Comparison of ENCODE assay signal across 15 cellular contexts in genomic region chr20:19770375-19770774, GRCh38. TPM values are rescaled to one million over a fixed set of nuclear protein-coding genes. Genes with fewer than 3 reads are reported as not detected.
DNase-seq lines count a peak whose midpoint lies in the region; ATAC-seq and TF ChIP-seq lines count a peak whose summit lies in the region.
"Had no signal": no experiment of that assay in that cellular context is flagged by ENCODE, and none has a peak within 500 bp of the region (broad histone marks: within the 10 kb centered on the region; RNA-seq: fewer than 3 reads in every experiment).

No MANE protein-coding gene starts in this region.

- H3K4me1 Mint-ChIP-seq in GM23338: peaks cover 34% of the 10 kb centered on the region
- H3K4me1 Mint-ChIP-seq in neural crest cell: peaks cover 30% of the 10 kb centered on the region
- no peaks in the 10 kb centered on the region for H3K4me1 Mint-ChIP-seq in CD4-positive, alpha-beta T cell (ENCODE audit: low read depth)

- DNase-seq in GM23338 (ENCODE audit: low spot score) (peak; percentile 25), RPMI7951 (ENCODE audit: low read depth) (peak; percentile 17), iPS-NIHi11 (ENCODE audit: low spot score) (peak; percentile 23), neural crest cell (ENCODE audit: low read depth, low spot score) (no peak), putamen (ENCODE audit: low spot score) (no peak)
- DNase-seq in CD4-positive, alpha-beta T cell: no peak
- DNase-seq: NCI-H1105 treated with DMSO at 0.1 percent for 48 hours, NCI-H187, NCI-H446 treated with DMSO at 0.1 percent for 48 hours, NCI-H748 treated with DMSO at 0.1 percent for 48 hours, PC-9 had no signal

- no peaks in the 10 kb centered on the region for H3K9me3 ChIP-seq in CD4-positive, alpha-beta T cell (ENCODE audit: control insufficient read depth, low read length)
- H3K9me3 ChIP-seq: HAP-1 had no signal

- H3K27me3 Mint-ChIP-seq in GM23338 (ENCODE audit: insufficient read depth, low read depth, poor library complexity): peaks cover 5% of the 10 kb centered on the region
- H3K27me3 Mint-ChIP-seq in neural crest cell (ENCODE audit: low read depth): no peaks in the 10 kb centered on the region
- H3K27me3 Mint-ChIP-seq in CD4-positive, alpha-beta T cell: peaks cover 27% of the 10 kb centered on the region

- no peaks in the 10 kb centered on the region for H4K20me1 ChIP-seq in GM23338 (replicated peaks; ENCODE audit: insufficient read depth)

- H3K36me3 Mint-ChIP-seq in GM23338 (ENCODE audit: low read depth) (no peaks in the 10 kb centered on the region), neural crest cell (ENCODE audit: low read depth) (no peaks in the 10 kb centered on the region)
- no peaks in the 10 kb centered on the region for H3K36me3 Mint-ChIP-seq in CD4-positive, alpha-beta T cell (ENCODE audit: low read depth)
- H3K36me3 Mint-ChIP-seq: IgD-negative memory B cell had no signal

- TF ChIP-seq CTCF in GM23338 (conservative IDR thresholded peaks at IDR 0.05; ENCODE audit: low read depth in 2 of 2) (no peak), neural crest cell (conservative IDR thresholded peaks at IDR 0.05) (no peak)
- TF ChIP-seq CTCF in CD4-positive, alpha-beta T cell (IDR thresholded peaks at IDR 0.05): no peak

- no peaks in the 10 kb centered on the region for H3K9me2 ChIP-seq in GM23338 (ENCODE audit: insufficient read depth)

- no peaks in the 10 kb centered on the region for H3F3A ChIP-seq in GM23338 (replicated peaks; ENCODE audit: low read depth)

- peak overlapping the region; percentile 55; the same call in 1 of the 2 replicates for H3K27ac Mint-ChIP-seq in GM23338
- H3K27ac Mint-ChIP-seq in neural crest cell (ENCODE audit: unreplicated experiment): peak overlapping the region; percentile 68
- H3K27ac Mint-ChIP-seq in CD4-positive, alpha-beta T cell: no peak overlapping the region
- H3K27ac Mint-ChIP-seq: IgD-negative memory B cell had no signal

- H3K4me3 ChIP-seq in GM23338: no peak overlapping the region
- H3K4me3 ChIP-seq: HAP-1, PC-9 had no signal

- H3K79me2 ChIP-seq in GM23338 (replicated peaks; ENCODE audit: insufficient read depth): no peaks in the 10 kb centered on the region

- intact Hi-C loops in CD4-positive, alpha-beta T cell (cut with DNase I, micrococcal nuclease): no loop called here

- POLR2A ChIA-PET in CD4-positive, alpha-beta T cell (lab: Charles Lee): no interaction called here

- H3K27ac ChIP-seq in GM23338 (ENCODE audit: low read depth): no peak overlapping the region
- H3K27ac ChIP-seq in CD4-positive, alpha-beta T cell (ENCODE audit: low read depth, low read length): no peak overlapping the region
- H3K27ac ChIP-seq: C4-2B, PC-9 had no signal

- H3K27me3 ChIP-seq in GM23338 (ENCODE audit: insufficient read depth): no peaks in the 10 kb centered on the region
- peaks cover 4% of the 10 kb centered on the region for H3K27me3 ChIP-seq in CD4-positive, alpha-beta T cell (ENCODE audit: control insufficient read depth, insufficient read depth, low read length)

- H3K9me3 Mint-ChIP-seq in GM23338 (no peaks in the 10 kb centered on the region), neural crest cell (no peaks in the 10 kb centered on the region)
- no peaks in the 10 kb centered on the region for H3K9me3 Mint-ChIP-seq in CD4-positive, alpha-beta T cell
- H3K9me3 Mint-ChIP-seq: IgD-negative memory B cell had no signal

- H3K4me2 ChIP-seq in GM23338: no peak overlapping the region
- H3K4me2 ChIP-seq: PC-9 had no signal

- CTCF ChIA-PET in CD4-positive, alpha-beta T cell (lab: Charles Lee): no interaction called here

- peak overlapping the region; percentile 92; the same call in 1 of the 2 replicates for H2AFZ ChIP-seq in GM23338
- H2AFZ ChIP-seq: PC-9 had no signal

- no peaks in the 10 kb centered on the region for H3K36me3 ChIP-seq in GM23338 (ENCODE audit: insufficient read depth)
- H3K36me3 ChIP-seq: HAP-1 had no signal

- ATAC-seq in GM23338: peak; percentile 54
- no peak for ATAC-seq in HG03045 (IDR thresholded peaks at IDR 0.05; ENCODE audit: unreplicated experiment)
- ATAC-seq in CD4-positive, alpha-beta T cell (ENCODE audit: poor library complexity): no peak

- no peaks in the 10 kb centered on the region; the same call in 1 of the 2 replicates for H3K4me1 ChIP-seq in GM23338 (ENCODE audit: insufficient read depth)

- H3K4me3 Mint-ChIP-seq in GM23338 (no peak overlapping the region), neural crest cell (no peak overlapping the region)
- no peak overlapping the region for H3K4me3 Mint-ChIP-seq in CD4-positive, alpha-beta T cell
- H3K4me3 Mint-ChIP-seq: IgD-negative memory B cell had no signal

TF ChIP-seq in GM23338, 12 proteins besides CTCF, POLR2A, EP300 and RAD21 (continues in another document):
- TF ChIP-seq ETS1 (IDR thresholded peaks at IDR 0.05) (no peak), JUNB (IDR thresholded peaks at IDR 0.05; ENCODE audit: unreplicated experiment) (no peak), REST (IDR thresholded peaks at IDR 0.05; ENCODE audit: unreplicated experiment) (no peak), EZH2phosphoT487 (IDR thresholded peaks at IDR 0.05; ENCODE audit: unreplicated experiment) (no peak), NANOG (IDR thresholded peaks at IDR 0.05; ENCODE audit: borderline replicate concordance) (no peak), ZNF114 (CRISPR knock-in tag; IDR thresholded peaks at IDR 0.05) (no peak)

RNA-seq across cellular contexts. Expression of gene RIN2, which starts 12.3 kb away (rescaled TPM):
- total RNA-seq in GM23338 (2014; rRNA removed; shearing (Covaris generic)): 0.43 and 1.4 TPM in 2 replicates
- polyA plus RNA-seq in GM23338 (2016; fragmentation: Nextera tagmentation; extraction: Ambion mirVana): 0.08 and 0.35 TPM in 2 replicates
- total RNA-seq in RPMI7951 (2014; rRNA removed; shearing (Covaris generic)): 61.0 and 62.8 TPM in 2 replicates
- total RNA-seq in neural crest cell: 19.9 and 22.1 TPM in 2 replicates
- under 1 TPM; 0.17 to 0.33 TPM for total RNA-seq in CD4-positive, alpha-beta T cell
- polyA plus RNA-seq: IgD-negative memory B cell had no signal

Comparison
In these comparisons a context has a peak if more than half of its experiments do, and no peak if none do; other contexts are left out.
1. DNase-seq: peak in GM23338 (single experiment), RPMI7951 (single experiment) and iPS-NIHi11 (single experiment); none in neural crest cell (single experiment), CD4-positive, alpha-beta T cell (0 of 10) and putamen (single experiment).